8 cellular contexts compared by ENCODE assay signal in the genomic region with DNA sequence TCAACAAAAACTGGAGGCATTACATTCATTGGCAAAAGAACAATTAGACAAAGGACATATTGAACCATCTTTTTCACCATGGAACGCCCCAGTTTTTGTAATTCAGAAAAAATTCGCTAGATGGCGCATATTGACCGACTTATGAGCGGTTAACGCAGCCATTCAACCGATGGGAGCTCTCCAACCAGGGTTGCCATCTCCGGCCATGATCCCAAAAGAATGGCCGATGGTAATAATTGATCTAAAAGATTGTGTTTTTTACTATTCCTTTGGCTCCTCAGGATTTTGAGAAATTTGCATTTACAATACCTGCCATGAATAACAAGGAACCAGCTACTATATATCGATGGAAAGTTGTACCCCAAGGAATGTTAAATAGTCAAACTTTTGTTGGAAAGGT. TPM values are rescaled to one million over a fixed set of nuclear protein-coding genes. Genes with fewer than 3 reads are reported as not detected.
DNase-seq lines count a peak whose midpoint lies in the region; ATAC-seq and TF ChIP-seq lines count a peak whose summit lies in the region.

No MANE protein-coding gene starts in this region.

- 0 out of 4 replicates have a peak overlapping the region, but pooled peaks of 1 of the 2 experiments have one; percentile 15 for H3K4me3 ChIP-seq in HCT116 (replicated peaks in 1 of 2; ENCODE audit: low read depth in 1 of 2, low read length in 2 of 2)
- no peak overlapping the region for H3K4me3 ChIP-seq in fibroblast of mammary gland (ENCODE audit: control insufficient read depth, low read depth, low read length)
- H3K4me3 ChIP-seq in neural cell (ENCODE audit: low read length): no peak overlapping the region
- no peak overlapping the region for H3K4me3 ChIP-seq in uterus

- H3K36me3 ChIP-seq in HCT116 (ENCODE audit: control insufficient read depth in 1 of 2, insufficient read depth in 2 of 2, low read length in 2 of 2): no peaks in the 10 kb centered on the region
- H3K36me3 ChIP-seq in neural cell (ENCODE audit: insufficient read depth, low read length): no peaks in the 10 kb centered on the region
- H3K36me3 ChIP-seq in uterus: no peaks in the 10 kb centered on the region

- TF ChIP-seq CTCF in HCT116 (IDR thresholded peaks at IDR 0.05 in 2 of 3, conservative IDR thresholded peaks at IDR 0.05 in 1 of 3; ENCODE audit: borderline replicate concordance in 1 of 3, insufficient read depth in 1 of 3, low read depth in 2 of 3, low read length in 2 of 3) (peak; percentile 50 to 83 (median 78); a peak in 4 of 6 replicates), fibroblast of mammary gland (conservative IDR thresholded peaks at IDR 0.05; ENCODE audit: control insufficient read depth, insufficient read depth, low read depth, low read length) (peak; percentile 67), neural cell (IDR thresholded peaks at IDR 0.05; ENCODE audit: poor library complexity, severe bottlenecking) (peak; percentile 91), uterus (IDR thresholded peaks at IDR 0.05) (peak; percentile 55 to 83 (median 74))

- no peaks in the 10 kb centered on the region for H3K9me2 ChIP-seq in HCT116 (ENCODE audit: insufficient read depth)
- no peaks in the 10 kb centered on the region for H3K9me2 ChIP-seq in neural cell (ENCODE audit: insufficient read depth, low read length)

- DNase-seq in CD1c-positive myeloid dendritic cell (ENCODE audit: extremely low spot score) (peak; percentile 91), HCT116 (ENCODE audit: low read depth, low spot score) (peak; percentile 75), NOMO-1 treated with DMSO at 0.1 percent for 48 hours (lab: John Stamatoyannopoulos, UW; ENCODE audit: unreplicated experiment) (peak; percentile 63), fibroblast of mammary gland (ENCODE audit: low read depth) (peak; percentile 74), uterus (peak; percentile 40 to 48)
- DNase-seq in activated T-cell treated with anti-CD3 and anti-CD28 coated beads, Interleukin-2, amount 50 U/mL, for 1 hour: peak; percentile 44

- no TSS peak for BruUV-seq in HCT116 (replicated peaks; lab: Mats Ljungman, UMichigan)

- H3F3A ChIP-seq in neural cell (ENCODE audit: insufficient read depth, low read length, poor library complexity, severe bottlenecking): no peaks in the 10 kb centered on the region

- intact Hi-C loops in HCT116 (cut with micrococcal nuclease) (loop anchor here (1.0 to 5.0 kb wide), 5 partner anchors 50 to 727 kb away; a partner anchor contains a TSS), uterus (cut with DNase I; ENCODE audit: low total_unique reads) (no loop called here)

- TF ChIP-seq RAD21 in HCT116 (IDR thresholded peaks at IDR 0.05; ENCODE audit: low read depth): peak; percentile 91
- peak; percentile 91 for TF ChIP-seq RAD21 in neural cell (conservative IDR thresholded peaks at IDR 0.05)

- TF ChIP-seq EP300 in neural cell (conservative IDR thresholded peaks at IDR 0.05; ENCODE audit: poor library complexity, severe bottlenecking): no peak

- no peaks in the 10 kb centered on the region for H3K27me3 ChIP-seq in HCT116 (ENCODE audit: insufficient read depth, low read length)
- peaks cover 60% of the 10 kb centered on the region for H3K27me3 ChIP-seq in neural cell (ENCODE audit: insufficient read depth, low read depth, low read length)
- peaks cover 9 to 48% of the 10 kb centered on the region in 2 donors for H3K27me3 ChIP-seq in uterus

- H3K27ac ChIP-seq in HCT116 (ENCODE audit: low read depth, low read length) (no peak overlapping the region), neural cell (ENCODE audit: low read length) (no peak overlapping the region), uterus (no peak overlapping the region)

- H3K79me2 ChIP-seq in HCT116 (ENCODE audit: insufficient read depth, low read length): no peaks in the 10 kb centered on the region
- H3K79me2 ChIP-seq in neural cell (replicated peaks; ENCODE audit: insufficient read depth, low read length): no peaks in the 10 kb centered on the region

- no peaks in the 10 kb centered on the region for H3K9me3 ChIP-seq in HCT116 (ENCODE audit: control insufficient read depth in 1 of 2, insufficient read depth in 1 of 2, low read depth in 1 of 2, low read length in 2 of 2)
- no peaks in the 10 kb centered on the region for H3K9me3 ChIP-seq in neural cell (ENCODE audit: low read length)
- H3K9me3 ChIP-seq in uterus: no peaks in the 10 kb centered on the region

- peak overlapping the region; percentile 99 for H2AFZ ChIP-seq in HCT116 (ENCODE audit: low read depth, low read length, poor library complexity, severe bottlenecking)
- no peak overlapping the region for H2AFZ ChIP-seq in neural cell (ENCODE audit: low read depth, low read length)

- ATAC-seq in HCT116: peak; percentile 77
- ATAC-seq in HG03571 (IDR thresholded peaks at IDR 0.05; ENCODE audit: unreplicated experiment): no peak

- H3K4me2 ChIP-seq in HCT116 (ENCODE audit: low read length) (peak overlapping the region; percentile 51), neural cell (ENCODE audit: low read length) (no peak overlapping the region)

- H4K20me1 ChIP-seq in HCT116 (ENCODE audit: insufficient read depth): no peaks in the 10 kb centered on the region
- H4K20me1 ChIP-seq in neural cell (ENCODE audit: insufficient read depth): no peaks in the 10 kb centered on the region

- H3K9ac ChIP-seq in HCT116 (ENCODE audit: low read length) (no peak overlapping the region), neural cell (ENCODE audit: low read length) (peak overlapping the region; percentile 13)

- CTCF ChIA-PET in HCT116 (lab: Charles Lee): interaction anchor here (0.6 to 5.7 kb wide), 38 partner anchors 9 to 1462 kb away, joined by 3 to 35 read pairs (median 5); a partner anchor contains a TSS

- TF ChIP-seq POLR2A in HCT116 (IDR thresholded peaks at IDR 0.05; ENCODE audit: borderline replicate concordance, extremely low read depth, insufficient read depth, insufficient read length): no peak
- no peak for TF ChIP-seq POLR2A in uterus (IDR thresholded peaks at IDR 0.05)

- RAD21 ChIA-PET in HCT116 (lab: Charles Lee; ENCODE audit: low non-redundant PET in 1 of 2, low total read pairs in 2 of 2, uncharacterized antibody in 2 of 2, unreplicated experiment in 2 of 2): interaction anchor here in 1 of 2 experiments (1.0 kb wide), 2 partner anchors 9 to 13 kb away, joined by 3 to 4 read pairs; no protein-coding TSS in a partner anchor

- POLR2A ChIA-PET in HCT116 (lab: Charles Lee): interaction anchor here (0.6 to 1.4 kb wide), 4 partner anchors 50 to 185 kb away, joined by 3 to 15 read pairs (median 4); no protein-coding TSS in a partner anchor

- H3K4me1 ChIP-seq in HCT116 (ENCODE audit: control insufficient read depth in 1 of 2, insufficient read depth in 2 of 2, low read length in 2 of 2) (peaks cover 0 to 20% of the 10 kb centered on the region in 2 experiments; a peak in 3 of 4 replicates), uterus (no peaks in the 10 kb centered on the region)

TF ChIP-seq in HCT116, 20 proteins besides CTCF, POLR2A, EP300 and RAD21:
- TF ChIP-seq YY1 (IDR thresholded peaks at IDR 0.05; ENCODE audit: extremely low read depth, insufficient replicate concordance, low read depth, low read length) (peak; percentile 70), EZH2 (IDR thresholded peaks at IDR 0.05) (no peak)

TF ChIP-seq in neural cell, 6 proteins besides CTCF, POLR2A, EP300 and RAD21:
- peak; percentile 81 for TF ChIP-seq SMC3 (conservative IDR thresholded peaks at IDR 0.05; ENCODE audit: poor library complexity)
- no peak for TF ChIP-seq MXI1 (conservative IDR thresholded peaks at IDR 0.05; ENCODE audit: poor library complexity, severe bottlenecking)

RNA-seq across cellular contexts. Expression of a gene that starts 21.4 kb away (rescaled TPM):
- total RNA-seq in HCT116 (2021; ENCODE audit: unreplicated experiment) (0.30 TPM), uterus (1 to 10 TPM in 1 of 4 donors, under 1 TPM in 2, not detected in 1; 0.14 to 1.5 (median 0.24) TPM)
- 0.01 and 0.07 TPM in 2 replicates for polyA plus RNA-seq in HCT116 (2012)
- polyA plus RNA-seq in neural cell: not detected in 2 replicates
- polyA minus RNA-seq in neural cell: not detected in 2 replicates

RNA-seq across cellular contexts. Expression of a gene that starts 27.2 kb away (rescaled TPM):
- total RNA-seq in HCT116 (2021; ENCODE audit: unreplicated experiment): 3.8 TPM
- 3.8 and 4.7 TPM in 2 replicates for polyA plus RNA-seq in HCT116 (2012)
- polyA plus RNA-seq in neural cell: 0.31 and 0.34 TPM in 2 replicates
- polyA minus RNA-seq in neural cell: 0.73 TPM in 1 of 2 replicates, not detected in the other
- not detected for total RNA-seq in uterus

RNA-seq across cellular contexts. Expression of a gene that starts 57.9 kb away (rescaled TPM):
- total RNA-seq in HCT116 (2021; ENCODE audit: unreplicated experiment) (1.4 TPM), uterus (under 1 TPM in 1 of 4 donors, not detected in 3; 0.14 TPM)
- polyA plus RNA-seq in HCT116 (2012): 1.1 and 2.9 TPM in 2 replicates
- 0.07 and 0.10 TPM in 2 replicates for polyA plus RNA-seq in neural cell
- 0.24 TPM in 1 of 2 replicates, not detected in the other for polyA minus RNA-seq in neural cell

RNA-seq across cellular contexts. Expression of a gene that starts 58.0 kb away (rescaled TPM):
- total RNA-seq in HCT116 (2021; ENCODE audit: unreplicated experiment) (3.5 TPM), uterus (under 1 TPM in 1 of 4 donors, not detected in 3; 0.26 TPM)
- 4.4 and 4.8 TPM in 2 replicates for polyA plus RNA-seq in HCT116 (2012)
- polyA plus RNA-seq in neural cell: 0.77 and 1.6 TPM in 2 replicates
- polyA minus RNA-seq in neural cell: 0.73 and 0.81 TPM in 2 replicates
